Comparison of ENCODE assay signal across 22 cellular contexts in the genomic region with DNA sequence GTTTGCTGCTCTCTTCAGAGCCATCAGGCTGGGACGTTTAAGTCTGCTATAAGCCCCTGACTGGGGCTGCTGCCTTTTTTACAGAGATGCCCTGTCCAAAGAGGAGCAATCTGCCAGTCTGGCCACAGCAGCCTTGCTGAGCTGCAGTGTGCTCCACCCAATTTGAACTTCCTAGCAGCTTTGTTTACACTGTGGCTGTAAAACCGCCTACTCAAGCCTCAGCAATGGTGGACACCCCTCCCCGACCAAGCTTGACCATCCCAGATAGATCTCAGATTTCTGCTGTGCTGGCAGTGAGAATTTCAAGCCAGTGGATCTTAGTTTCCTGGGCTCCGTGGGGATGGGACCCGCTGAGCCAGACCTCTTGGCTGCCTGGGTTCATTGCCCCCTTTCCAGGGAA. TPM values are rescaled to one million over a fixed set of nuclear protein-coding genes. Genes with fewer than 3 reads are reported as not detected.
A peak's percentile ranks its signal among the peaks of the same experiment; 100 is the strongest.
DNase-seq lines count a peak whose midpoint lies in the region; ATAC-seq and TF ChIP-seq lines count a peak whose summit lies in the region.
"Had no signal": no experiment of that assay in that cellular context is flagged by ENCODE, and none has a peak within 500 bp of the region (broad histone marks: within the 10 kb centered on the region; RNA-seq: fewer than 3 reads in every experiment).

No MANE protein-coding gene starts in this region.

- H3K14ac ChIP-seq in IMR-90 (replicated peaks; ENCODE audit: low read depth, low read length) (no peak overlapping the region), mesenchymal stem cell (ENCODE audit: low read length in 2 of 2) (no peak overlapping the region)

- no peak overlapping the region for H3K27ac ChIP-seq in AG04450 (ENCODE audit: low read depth, low read length)
- no peak overlapping the region for H3K27ac ChIP-seq in IMR-90 (ENCODE audit: insufficient read depth, low read length)
- no peak overlapping the region for H3K27ac ChIP-seq in colonic mucosa
- H3K27ac ChIP-seq in mesenchymal stem cell (ENCODE audit: low read length, poor library complexity, severe bottlenecking) = no peak overlapping the region
- no peak overlapping the region for H3K27ac ChIP-seq in esophagus muscularis mucosa (replicated peaks in 1 of 4)
- H3K27ac ChIP-seq: C4-2B had no signal

- H3K36me3 ChIP-seq in IMR-90 (ENCODE audit: control insufficient read depth, insufficient read depth, low read length) (no peaks in the 10 kb centered on the region), colonic mucosa (no peaks in the 10 kb centered on the region), mesenchymal stem cell (ENCODE audit: control insufficient read depth in 1 of 2, insufficient read depth in 2 of 2, low read depth in 1 of 2, low read length in 2 of 2) (peaks cover 11 to 30% of the 10 kb centered on the region in 2 experiments), esophagus muscularis mucosa (no peaks in the 10 kb centered on the region)

- H3K4me2 ChIP-seq in IMR-90 (ENCODE audit: low read depth, low read length) (no peak overlapping the region), mesenchymal stem cell (ENCODE audit: low read length, poor library complexity, severe bottlenecking) (no peak overlapping the region)

- H2BK12ac ChIP-seq in mesenchymal stem cell (ENCODE audit: low read length in 2 of 2) = no peak overlapping the region

- POLR2A ChIA-PET in AG04450 (lab: Yijun Ruan, JAX) (no interaction called here), IMR-90 (lab: Charles Lee; ENCODE audit: unreplicated experiment) (no interaction called here)

- in situ Hi-C loops in IMR-90 (cut with MboI; ENCODE audit: low sequenced_read_pairs) = loop anchor here (25.0 kb wide), 1 partner anchor 95 kb away; no protein-coding TSS in a partner anchor

- H3K18ac ChIP-seq in IMR-90 (ENCODE audit: low read depth, low read length) = no peak overlapping the region
- peak overlapping the region in 1 of 2 experiments; percentile 21 for H3K18ac ChIP-seq in mesenchymal stem cell (ENCODE audit: low read depth in 1 of 2, low read length in 2 of 2)

- H3K9ac ChIP-seq in IMR-90 (ENCODE audit: low read depth, low read length) = no peak overlapping the region
- no peak overlapping the region for H3K9ac ChIP-seq in colonic mucosa (ENCODE audit: low read depth in 2 of 2, low read length in 2 of 2)
- no peak overlapping the region for H3K9ac ChIP-seq in mesenchymal stem cell (ENCODE audit: low read length)

- H4K8ac ChIP-seq in IMR-90 (ENCODE audit: low read depth in 2 of 2, low read length in 2 of 2) (no peak overlapping the region), mesenchymal stem cell (ENCODE audit: low read length) (peak overlapping the region; percentile 13)

- H2BK120ac ChIP-seq in IMR-90 (ENCODE audit: low read depth, low read length) (no peak overlapping the region), mesenchymal stem cell (ENCODE audit: low read depth, low read length) (no peak overlapping the region)

- H2AFZ ChIP-seq in IMR-90 (replicated peaks; ENCODE audit: low read length, poor library complexity) = no peak overlapping the region
- H2AFZ ChIP-seq in mesenchymal stem cell (ENCODE audit: low read depth, low read length) = no peak overlapping the region

- no peak overlapping the region for H3K4me3 ChIP-seq in AG04450 (ENCODE audit: low read depth, low read length)
- no peak overlapping the region for H3K4me3 ChIP-seq in IMR-90 (ENCODE audit: insufficient read depth, low read depth, low read length)
- H3K4me3 ChIP-seq in colonic mucosa = no peak overlapping the region
- no peak overlapping the region for H3K4me3 ChIP-seq in mesenchymal stem cell (ENCODE audit: insufficient read depth in 1 of 2, low read depth in 1 of 2, low read length in 2 of 2)
- no peak overlapping the region for H3K4me3 ChIP-seq in esophagus muscularis mucosa

- H3K4me1 ChIP-seq in IMR-90 (ENCODE audit: control insufficient read depth, insufficient read depth, low read length) (no peaks in the 10 kb centered on the region; the same call in 1 of the 2 replicates), colonic mucosa (no peaks in the 10 kb centered on the region), mesenchymal stem cell (ENCODE audit: control insufficient read depth, insufficient read depth, low read depth, low read length) (no peaks in the 10 kb centered on the region), esophagus muscularis mucosa (no peaks in the 10 kb centered on the region)

- no peaks in the 10 kb centered on the region for H3K9me3 ChIP-seq in AG04450 (ENCODE audit: control insufficient read depth, insufficient read depth, low read length)
- H3K9me3 ChIP-seq in IMR-90 (ENCODE audit: control insufficient read depth, insufficient read depth, low read length) = no peaks in the 10 kb centered on the region
- no peaks in the 10 kb centered on the region for H3K9me3 ChIP-seq in colonic mucosa
- no peaks in the 10 kb centered on the region for H3K9me3 ChIP-seq in mesenchymal stem cell (ENCODE audit: control insufficient read depth, low read length)
- no peaks in the 10 kb centered on the region for H3K9me3 ChIP-seq in esophagus muscularis mucosa

- H3K23ac ChIP-seq in IMR-90 (ENCODE audit: low read depth, low read length) (no peak overlapping the region), mesenchymal stem cell (ENCODE audit: low read length in 2 of 2) (no peak overlapping the region)

- WGBS in IMR-90 (ENCODE audit: extremely low coverage in 2 of 2, insufficient read length in 1 of 2), 2 experiments = no CpG with 5 or more reads among the region's 5 CpGs
- 30% methylated on average over 5 of the region's 5 CpGs for WGBS in mesenchymal stem cell
- WGBS in esophagus muscularis mucosa = 69% methylated on average over 5 of the region's 5 CpGs

- H3K27me3 ChIP-seq in AG04450 (ENCODE audit: control insufficient read depth, insufficient read depth, low read length) (no peaks in the 10 kb centered on the region), IMR-90 (ENCODE audit: control insufficient read depth, insufficient read depth, low read length) (no peaks in the 10 kb centered on the region), colonic mucosa (no peaks in the 10 kb centered on the region), mesenchymal stem cell (ENCODE audit: control insufficient read depth in 1 of 2, insufficient read depth in 1 of 2, low read length in 2 of 2) (no peaks in the 10 kb centered on the region), esophagus muscularis mucosa (no peaks in the 10 kb centered on the region)

- no peak overlapping the region for H2AK9ac ChIP-seq in IMR-90 (replicated peaks; ENCODE audit: low read depth, low read length, poor library complexity)

- H2BK5ac ChIP-seq in IMR-90 (ENCODE audit: low read depth, low read length, poor library complexity, severe bottlenecking) = no peak overlapping the region
- no peak overlapping the region for H2BK5ac ChIP-seq in mesenchymal stem cell (ENCODE audit: low read depth, low read length, poor library complexity, severe bottlenecking)

- no peak overlapping the region for H2BK15ac ChIP-seq in IMR-90 (ENCODE audit: low read depth, low read length)
- H2BK15ac ChIP-seq in mesenchymal stem cell (ENCODE audit: low read depth, poor library complexity, severe bottlenecking) = no peak overlapping the region

- ATAC-seq in IMR-90 (ENCODE audit: low read depth) (peak; percentile 97), GM19023 (IDR thresholded peaks at IDR 0.05; ENCODE audit: unreplicated experiment) (no peak)
- ATAC-seq: left ventricle myocardium superior, Right ventricle myocardium inferior had no signal

- H3K4ac ChIP-seq in IMR-90 (ENCODE audit: low read depth, low read length) (no peak overlapping the region), mesenchymal stem cell (ENCODE audit: low read depth in 1 of 2, low read length in 2 of 2) (no peak overlapping the region)

- dilution Hi-C loops in IMR-90 (cut with HindIII; ENCODE audit: low sequenced_read_pairs, unreplicated experiment) = no loop called here

- no peak for TF ChIP-seq CTCF in AG04450 (IDR thresholded peaks at IDR 0.05; ENCODE audit: low read depth, low read length)
- TF ChIP-seq CTCF in IMR-90 (conservative IDR thresholded peaks at IDR 0.05; ENCODE audit: low read depth, low read length) = no peak
- TF ChIP-seq CTCF in colonic mucosa (IDR thresholded peaks at IDR 0.05) = no peak
- TF ChIP-seq CTCF in esophagus muscularis mucosa (IDR thresholded peaks at IDR 0.05) = no peak

- no peak for TF ChIP-seq EP300 in esophagus muscularis mucosa (IDR thresholded peaks at IDR 0.05)

- no peaks in the 10 kb centered on the region for H4K20me1 ChIP-seq in IMR-90 (ENCODE audit: insufficient read depth, low read length)

- no TSS peak for BruUV-seq in IMR-90 (replicated peaks; lab: Mats Ljungman, UMichigan)

- no peak for TF ChIP-seq RAD21 in IMR-90 (IDR thresholded peaks at IDR 0.05; ENCODE audit: low read length)

- H4K91ac ChIP-seq in IMR-90 (ENCODE audit: insufficient read depth, low read depth, low read length) = no peak overlapping the region
- H4K91ac ChIP-seq in mesenchymal stem cell (ENCODE audit: low read length) = peak overlapping the region; percentile 39

- H2AK5ac ChIP-seq in IMR-90 (ENCODE audit: low read depth, low read length) = no peak overlapping the region
- H2AK5ac ChIP-seq in mesenchymal stem cell (ENCODE audit: low read length, severe bottlenecking) = no peak overlapping the region

- no peak overlapping the region for H2BK20ac ChIP-seq in IMR-90 (ENCODE audit: low read depth, low read length)

- CTCF ChIA-PET in AG04450 (lab: Charles Lee) (interaction anchor here (1.3 kb wide), 1 partner anchor 12 kb away, joined by 3 read pairs; no protein-coding TSS in a partner anchor), IMR-90 (lab: Yijun Ruan, JAX) (no interaction called here)

- TF ChIP-seq POLR2A in IMR-90 (IDR thresholded peaks at IDR 0.05; ENCODE audit: low read depth, low read length) (no peak), esophagus muscularis mucosa (IDR thresholded peaks at IDR 0.05; ENCODE audit: low read depth) (no peak)

- no peak overlapping the region for H4K5ac ChIP-seq in IMR-90 (ENCODE audit: low read depth, low read length)

- peak overlapping the region; percentile 6; the same call in 1 of the 2 replicates for H3K56ac ChIP-seq in IMR-90 (ENCODE audit: extremely low read depth, insufficient read depth, low read length)

- intact Hi-C loops in IMR-90 (cut with micrococcal nuclease) = loop anchor here (5.0 kb wide), 1 partner anchor 40 kb away; the partner anchor contains the start of gene SPATA18
- intact Hi-C loops in colonic mucosa (cut with DNase I) = no loop called here
- intact Hi-C loops in esophagus muscularis mucosa (cut with DNase I) = no loop called here

- DNase-seq in AG04450 (ENCODE audit: low read depth, low spot score) (peak; percentile 21), IMR-90 (peak; percentile 62), colonic mucosa (peak; percentile 21), mesenchymal stem cell (peak; percentile 64), DMS114 treated with DMSO at 0.1 percent for 48 hours (lab: John Stamatoyannopoulos, UW; ENCODE audit: unreplicated experiment) (no peak), esophagus muscularis mucosa (ENCODE audit: extremely low spot score) (no peak), SK-N-DZ (ENCODE audit: low spot score) (no peak)
- DNase-seq: activated CD4-positive, CD25-positive, alpha-beta regulatory T cell treated with anti-CD3 and anti-CD28 coated beads, Interleukin-2, amount 50 U/mL, for 72 hours; activated naive CD4-positive, alpha-beta T cell treated with anti-CD3 and anti-CD28 coated beads for 36 hours; activated T-cell treated with anti-CD3 and anti-CD28 coated beads, Interleukin-2, amount 50 U/mL, for 24 hours; aorta; HCEC 1CT; head of caudate nucleus; left ventricle myocardium superior; NCI-H2081 treated with DMSO at 0.1 percent for 48 hours; NCI-H446; stimulated activated CD4-positive, alpha-beta T cell treated with anti-CD3 and anti-CD28 coated beads, Interleukin-12 subunit alpha, Interleukin-12 subunit beta, amount 100 ng/mL, for 4 hours; substantia nigra; SW 1271 had no signal

- H3K79me1 ChIP-seq in IMR-90 (ENCODE audit: low read depth in 1 of 2, low read length in 2 of 2) (no peaks in the 10 kb centered on the region), mesenchymal stem cell (replicated peaks; ENCODE audit: low read length, poor library complexity, severe bottlenecking) (no peaks in the 10 kb centered on the region)

- no peaks in the 10 kb centered on the region for H3K9me1 ChIP-seq in IMR-90 (ENCODE audit: insufficient read depth, low read length)

RNA-seq across cellular contexts. Expression of gene SPATA18, which starts 40.7 kb away (rescaled TPM):
- polyA plus RNA-seq in AG04450 (2011; rRNA removed) (9.7 and 12.7 TPM in 2 replicates), IMR-90 (2012; rRNA removed) (2.4 and 3.0 TPM in 2 replicates)
- 11.1 and 11.9 TPM in 2 replicates for polyA minus RNA-seq in AG04450 (2011; rRNA and poly(A)+ RNA removed)
- total RNA-seq in IMR-90 (2012; rRNA removed) (4.7 and 5.0 TPM in 2 replicates), colonic mucosa (10 to 100 TPM in 1 of 2 donors, 1 to 10 TPM in 1; 9.8 to 14.6 TPM), esophagus muscularis mucosa (1 to 10 TPM; 3.2 to 7.5 (median 5.4) TPM)
- polyA plus RNA-seq in IMR-90 (2012; cell fraction: cytosol; rRNA removed) = 2.2 and 2.8 TPM in 2 replicates
- 3.4 and 10.2 TPM in 2 replicates for polyA plus RNA-seq in IMR-90 (2012; cell fraction: nucleus; rRNA removed; ENCODE audit: low replicate concordance)
- 11.7 TPM for polyA plus RNA-seq in mesenchymal stem cell (2013, experiment 1 of 2)
- polyA plus RNA-seq in mesenchymal stem cell (2013, experiment 2 of 2) = 11.5 TPM
- polyA plus RNA-seq in SK-N-DZ (2014; cell fraction: cytosol; rRNA removed) = 2.0 and 2.6 TPM in 2 replicates
- 2.4 and 3.3 TPM in 2 replicates for polyA plus RNA-seq in SK-N-DZ (2014; cell fraction: nucleus; rRNA removed)

RNA-seq across cellular contexts. Expression of gene SGCB, which starts 53.7 kb away (rescaled TPM):
- polyA plus RNA-seq in AG04450 (2011; rRNA removed) (38.7 and 47.7 TPM in 2 replicates), IMR-90 (2012; rRNA removed) (18.3 and 24.0 TPM in 2 replicates)
- polyA minus RNA-seq in AG04450 (2011; rRNA and poly(A)+ RNA removed) = 11.4 and 17.6 TPM in 2 replicates
- total RNA-seq in IMR-90 (2012; rRNA removed) (16.3 and 25.8 TPM in 2 replicates), colonic mucosa (10 to 100 TPM; 23.7 to 35.4 TPM), esophagus muscularis mucosa (10 to 100 TPM; 56.5 to 99.7 (median 77.3) TPM)
- 5.1 and 6.6 TPM in 2 replicates for polyA plus RNA-seq in IMR-90 (2012; cell fraction: cytosol; rRNA removed)
- polyA plus RNA-seq in IMR-90 (2012; cell fraction: nucleus; rRNA removed; ENCODE audit: low replicate concordance) = 1.3 and 6.9 TPM in 2 replicates
- polyA plus RNA-seq in mesenchymal stem cell (2013, experiment 1 of 2) = 60.9 TPM
- 65.6 TPM for polyA plus RNA-seq in mesenchymal stem cell (2013, experiment 2 of 2)
- polyA plus RNA-seq in SK-N-DZ (2014; cell fraction: cytosol; rRNA removed) = 17.0 and 18.2 TPM in 2 replicates
- polyA plus RNA-seq in SK-N-DZ (2014; cell fraction: nucleus; rRNA removed) = 8.7 and 9.5 TPM in 2 replicates

Comparison
In these comparisons a context has a peak if more than half of its experiments do, and no peak if none do; other contexts are left out.
1. DNase-seq: peak in AG04450 (single experiment), IMR-90 (single experiment), colonic mucosa (single experiment) and mesenchymal stem cell (single experiment); none in DMS114 treated with DMSO at 0.1 percent for 48 hours (single experiment), esophagus muscularis mucosa (single experiment) and SK-N-DZ (single experiment).